ENCODE assay signal across 17 cellular contexts in genomic region chr1:58749646-58750045, GRCh38. TPM values are rescaled to one million over a fixed set of nuclear protein-coding genes. Genes with fewer than 3 reads are reported as not detected.
DNase-seq lines count a peak whose midpoint lies in the region; ATAC-seq, FAIRE-seq and TF ChIP-seq lines count a peak whose summit lies in the region.
"Had no signal": no experiment of that assay in that cellular context is flagged by ENCODE, and none has a peak within 500 bp of the region (broad histone marks: within the 10 kb centered on the region; RNA-seq: fewer than 3 reads in every experiment).

No MANE protein-coding gene starts in this region.

- ATAC-seq in GM23338: no peak
- ATAC-seq in natural killer cell: peak in 2 of 3 donors; percentile 27 to 40
- ATAC-seq in HG02610 (IDR thresholded peaks at IDR 0.05; ENCODE audit: unreplicated experiment): no peak
- ATAC-seq: HCT116 had no signal

- H3K9me3 ChIP-seq in Loucy (ENCODE audit: insufficient read depth, low read depth, low read length): no peaks in the 10 kb centered on the region
- H3K9me3 ChIP-seq in endothelial cell of umbilical vein (replicated peaks; ENCODE audit: control insufficient read depth, insufficient read depth, low read length): no peaks in the 10 kb centered on the region
- H3K9me3 ChIP-seq in SJCRH30 (replicated peaks): 0 out of 2 replicates have a peak, but pooled peaks cover 7% of the 10 kb centered on the region
- H3K9me3 ChIP-seq: BLaER1, Caco-2 had no signal

- peak; percentile 54 for FAIRE-seq in endothelial cell of umbilical vein (lab: Jason Lieb, UNC)

- no peaks in the 10 kb centered on the region for H3K9me1 ChIP-seq in endothelial cell of umbilical vein (replicated peaks; ENCODE audit: control insufficient read depth, extremely low read depth, insufficient read depth, low read length)

- H3K4me1 Mint-ChIP-seq in GM23338: peaks cover 11% of the 10 kb centered on the region
- peaks cover 69% of the 10 kb centered on the region in 2 donors for H3K4me1 Mint-ChIP-seq in natural killer cell

- POLR2A ChIA-PET in endothelial cell of umbilical vein (lab: Charles Lee): no interaction called here

- no peaks in the 10 kb centered on the region for H4K20me1 ChIP-seq in GM23338 (replicated peaks; ENCODE audit: insufficient read depth)
- H4K20me1 ChIP-seq in Loucy (ENCODE audit: insufficient read depth, low read length, poor library complexity, severe bottlenecking): no peaks in the 10 kb centered on the region
- H4K20me1 ChIP-seq in endothelial cell of umbilical vein (replicated peaks; ENCODE audit: control insufficient read depth, extremely low read depth, insufficient read depth, low read length): no peaks in the 10 kb centered on the region
- H4K20me1 ChIP-seq: BLaER1 had no signal

- H3K27me3 ChIP-seq in GM23338 (ENCODE audit: insufficient read depth) (no peaks in the 10 kb centered on the region), Loucy (ENCODE audit: insufficient read depth, low read length, poor library complexity, severe bottlenecking) (no peaks in the 10 kb centered on the region), endothelial cell of umbilical vein (ENCODE audit: control insufficient read depth in 2 of 2, insufficient read depth in 2 of 2, low read length in 2 of 2) (no peaks in the 10 kb centered on the region), SJCRH30 (no peaks in the 10 kb centered on the region)
- H3K27me3 ChIP-seq: BLaER1 had no signal

- H3K4me1 ChIP-seq in GM23338 (ENCODE audit: insufficient read depth) (peaks cover 13% of the 10 kb centered on the region), Loucy (ENCODE audit: insufficient read depth, low read length, poor library complexity, severe bottlenecking) (peaks cover 63% of the 10 kb centered on the region), endothelial cell of umbilical vein (ENCODE audit: control insufficient read depth, extremely low read depth, insufficient read depth, low read length) (peaks cover 35% of the 10 kb centered on the region), SJCRH30 (peaks cover 5% of the 10 kb centered on the region; the same call in 1 of the 2 replicates)
- H3K4me1 ChIP-seq: Caco-2 had no signal

- no peaks in the 10 kb centered on the region for H3F3A ChIP-seq in GM23338 (replicated peaks; ENCODE audit: low read depth)
- H3F3A ChIP-seq in Loucy (ENCODE audit: low read depth): peaks cover 7% of the 10 kb centered on the region; the same call in 1 of the 2 replicates

- BruUV-seq in endothelial cell of umbilical vein (replicated peaks; lab: Mats Ljungman, UMichigan): no TSS peak

- no peak overlapping the region for H3K27ac Mint-ChIP-seq in GM23338
- H3K27ac Mint-ChIP-seq in natural killer cell: peak overlapping the region in 1 of 2 donors; percentile 76
- H3K27ac Mint-ChIP-seq: CD8-positive, alpha-beta memory T cell had no signal

- dilution Hi-C loops in endothelial cell of umbilical vein (cut with MboI; ENCODE audit: extremely low pct_ligation_motif_present, low sequenced_read_pairs): no loop called here

- peaks cover 10% of the 10 kb centered on the region; the same call in 1 of the 2 replicates for H3K9me2 ChIP-seq in GM23338 (ENCODE audit: insufficient read depth)
- no peaks in the 10 kb centered on the region for H3K9me2 ChIP-seq in Loucy (replicated peaks; ENCODE audit: low read depth, low read length)

- no peak overlapping the region for H3K27ac ChIP-seq in GM23338 (ENCODE audit: low read depth)
- no peak overlapping the region for H3K27ac ChIP-seq in endothelial cell of umbilical vein (ENCODE audit: insufficient read depth, low read depth, low read length)
- H3K27ac ChIP-seq in substantia nigra (ENCODE audit: low read depth, low read length, poor library complexity, severe bottlenecking): no peak overlapping the region
- H3K27ac ChIP-seq in SJCRH30: no peak overlapping the region
- H3K27ac ChIP-seq: BLaER1, HL-60 had no signal

- H3K9me3 Mint-ChIP-seq in GM23338 (no peaks in the 10 kb centered on the region), natural killer cell (no peaks in the 10 kb centered on the region)
- H3K9me3 Mint-ChIP-seq: CD8-positive, alpha-beta memory T cell had no signal

- H3K9ac ChIP-seq in Loucy (ENCODE audit: low read depth, low read length, poor library complexity, severe bottlenecking) (peak overlapping the region; percentile 37), endothelial cell of umbilical vein (replicated peaks; ENCODE audit: extremely low read depth, insufficient read depth, low read length) (no peak overlapping the region)
- H3K9ac ChIP-seq: BLaER1 had no signal

- H3K27me3 Mint-ChIP-seq in GM23338 (ENCODE audit: insufficient read depth, low read depth, poor library complexity) (no peaks in the 10 kb centered on the region), natural killer cell (ENCODE audit: low read depth in 2 of 2) (peaks cover 11 to 15% of the 10 kb centered on the region in 2 donors)

- TF ChIP-seq POLR2A in endothelial cell of umbilical vein (IDR thresholded peaks at IDR 0.05; ENCODE audit: low read depth, low read length): no peak

- H3K36me3 Mint-ChIP-seq in GM23338 (ENCODE audit: low read depth): no peaks in the 10 kb centered on the region
- no peaks in the 10 kb centered on the region for H3K36me3 Mint-ChIP-seq in natural killer cell
- H3K36me3 Mint-ChIP-seq: CD8-positive, alpha-beta memory T cell had no signal

- TF ChIP-seq CTCF in GM23338 (conservative IDR thresholded peaks at IDR 0.05; ENCODE audit: low read depth in 2 of 2): no peak
- TF ChIP-seq CTCF in Loucy (conservative IDR thresholded peaks at IDR 0.05; ENCODE audit: low read length): no peak
- no peak for TF ChIP-seq CTCF in endothelial cell of umbilical vein (IDR thresholded peaks at IDR 0.05; ENCODE audit: extremely low read depth in 1 of 2, insufficient read depth in 1 of 2, low read depth in 1 of 2, low read length in 2 of 2)
- no peak for TF ChIP-seq CTCF in natural killer cell (IDR thresholded peaks at IDR 0.05)

- H3K4me3 Mint-ChIP-seq in GM23338 (no peak overlapping the region), natural killer cell (peak overlapping the region; percentile 62)
- H3K4me3 Mint-ChIP-seq: CD8-positive, alpha-beta memory T cell had no signal

- no peaks in the 10 kb centered on the region for H3K79me2 ChIP-seq in GM23338 (replicated peaks; ENCODE audit: insufficient read depth)
- H3K79me2 ChIP-seq in Loucy (ENCODE audit: insufficient read depth, low read length): no peaks in the 10 kb centered on the region
- no peaks in the 10 kb centered on the region for H3K79me2 ChIP-seq in endothelial cell of umbilical vein (ENCODE audit: control insufficient read depth, insufficient read depth, low read length)

- H3K36me3 ChIP-seq in GM23338 (ENCODE audit: insufficient read depth) (no peaks in the 10 kb centered on the region), Loucy (ENCODE audit: insufficient read depth, low read length) (no peaks in the 10 kb centered on the region), endothelial cell of umbilical vein (ENCODE audit: control insufficient read depth in 2 of 2, extremely low read depth in 1 of 2, insufficient read depth in 2 of 2, low read length in 2 of 2) (no peaks in the 10 kb centered on the region), SJCRH30 (no peaks in the 10 kb centered on the region)
- H3K36me3 ChIP-seq: BLaER1 had no signal

- H3K4me2 ChIP-seq in GM23338: no peak overlapping the region
- H3K4me2 ChIP-seq in Loucy (ENCODE audit: low read depth, low read length, poor library complexity, severe bottlenecking): peak overlapping the region; percentile 22
- H3K4me2 ChIP-seq in endothelial cell of umbilical vein (ENCODE audit: insufficient read depth, low read length): no peak overlapping the region
- H3K4me2 ChIP-seq: BLaER1 had no signal

- DNase-seq in GM23338 (ENCODE audit: low spot score): no peak
- DNase-seq in endothelial cell of umbilical vein (ENCODE audit: low read depth, low spot score): no peak
- DNase-seq in natural killer cell: no peak
- DNase-seq in substantia nigra (lab: John Stamatoyannopoulos, UW): no peak
- no peak for DNase-seq in SJCRH30
- DNase-seq in hippocampal formation (lab: John Stamatoyannopoulos, UW): no peak
- DNase-seq: 8988T; AML-193; Caco-2; CD8-positive, alpha-beta memory T cell; DMS53; GF-D8 had no signal

- H3K4me3 ChIP-seq in GM23338: no peak overlapping the region
- no peak overlapping the region for H3K4me3 ChIP-seq in Loucy (ENCODE audit: low read length, poor library complexity, severe bottlenecking)
- no peak overlapping the region for H3K4me3 ChIP-seq in endothelial cell of umbilical vein (replicated peaks in 1 of 3; ENCODE audit: insufficient read depth in 1 of 3, low read depth in 1 of 3, low read length in 3 of 3)
- H3K4me3 ChIP-seq in SJCRH30: no peak overlapping the region
- H3K4me3 ChIP-seq: BLaER1 had no signal

- CTCF ChIA-PET in endothelial cell of umbilical vein (lab: Charles Lee): interaction anchor here (1.7 to 3.0 kb wide), 2 partner anchors 13 to 23 kb away, joined by 5 to 9 read pairs; no protein-coding TSS in a partner anchor

- intact Hi-C loops in endothelial cell of umbilical vein (cut with micrococcal nuclease) (no loop called here), natural killer cell (cut with micrococcal nuclease) (loop anchor here (10.0 kb wide), 1 partner anchor 545 kb away; the partner anchor contains the start of gene FGGY)

- peak overlapping the region; percentile 52; the same call in 1 of the 2 replicates for H2AFZ ChIP-seq in GM23338
- H2AFZ ChIP-seq in Loucy (ENCODE audit: low read length): peak overlapping the region; percentile 69
- H2AFZ ChIP-seq in endothelial cell of umbilical vein (ENCODE audit: low read depth, low read length): peak overlapping the region; percentile 6

RNA-seq across cellular contexts. Expression of gene JUN, which starts 34.2 kb away (rescaled TPM):
- total RNA-seq in GM23338 (2014; rRNA removed; shearing (Covaris generic)): 21.6 and 28.5 TPM in 2 replicates
- 19.6 and 23.3 TPM in 2 replicates for polyA plus RNA-seq in GM23338 (2016; fragmentation: Nextera tagmentation; extraction: Ambion mirVana)
- 81.1 and 88.3 TPM in 2 replicates for total RNA-seq in endothelial cell of umbilical vein
- 80.0 and 89.3 TPM in 2 replicates for polyA plus RNA-seq in endothelial cell of umbilical vein
- polyA plus RNA-seq in endothelial cell of umbilical vein (2011; cell fraction: cytosol; rRNA removed): 57.8 and 84.1 TPM in 2 replicates
- 130 and 140 TPM in 2 replicates for polyA plus RNA-seq in endothelial cell of umbilical vein (2011; cell fraction: nucleus; rRNA removed)
- polyA plus RNA-seq in endothelial cell of umbilical vein (2012): 67.6 and 99.1 TPM in 2 replicates
- polyA minus RNA-seq in endothelial cell of umbilical vein: 50.1 and 61.0 TPM in 2 replicates
- polyA minus RNA-seq in endothelial cell of umbilical vein (2011; cell fraction: cytosol; rRNA and poly(A)+ RNA removed): 12.2 TPM
- polyA minus RNA-seq in endothelial cell of umbilical vein (2011; cell fraction: nucleus; rRNA and poly(A)+ RNA removed): 92.9 and 191 TPM in 2 replicates
- 1,000 to 10,000 TPM; 1,209 to 1,942 (median 1,808) TPM for total RNA-seq in natural killer cell
- 92.2 and 96.2 TPM in 2 replicates for total RNA-seq in SJCRH30 (2014; rRNA removed; shearing (Covaris generic))

RNA-seq across cellular contexts. Expression of gene MYSM1, which starts 49.8 kb away (rescaled TPM):
- 109 and 126 TPM in 2 replicates for total RNA-seq in GM23338 (2014; rRNA removed; shearing (Covaris generic))
- 66.0 and 70.3 TPM in 2 replicates for polyA plus RNA-seq in GM23338 (2016; fragmentation: Nextera tagmentation; extraction: Ambion mirVana)
- 31.8 and 36.5 TPM in 2 replicates for total RNA-seq in endothelial cell of umbilical vein
- polyA plus RNA-seq in endothelial cell of umbilical vein: 5.7 and 8.2 TPM in 2 replicates
- polyA plus RNA-seq in endothelial cell of umbilical vein (2011; cell fraction: cytosol; rRNA removed): 2.9 and 3.4 TPM in 2 replicates
- 38.0 and 50.2 TPM in 2 replicates for polyA plus RNA-seq in endothelial cell of umbilical vein (2011; cell fraction: nucleus; rRNA removed)
- 9.0 and 15.2 TPM in 2 replicates for polyA plus RNA-seq in endothelial cell of umbilical vein (2012)
- 17.0 and 17.3 TPM in 2 replicates for polyA minus RNA-seq in endothelial cell of umbilical vein
- polyA minus RNA-seq in endothelial cell of umbilical vein (2011; cell fraction: cytosol; rRNA and poly(A)+ RNA removed): 2.3 TPM
- 37.4 and 47.6 TPM in 2 replicates for polyA minus RNA-seq in endothelial cell of umbilical vein (2011; cell fraction: nucleus; rRNA and poly(A)+ RNA removed)
- 10 to 100 TPM; 73.1 to 77.9 (median 76.0) TPM for total RNA-seq in natural killer cell
- 30.5 and 37.3 TPM in 2 replicates for total RNA-seq in SJCRH30 (2014; rRNA removed; shearing (Covaris generic))

Comparison
In these comparisons a context has a peak if more than half of its experiments do, and no peak if none do; other contexts are left out.
1. ATAC-seq: peak in natural killer cell (2 of 3); none in GM23338 (single experiment) and HG02610 (single experiment).
2. H2AFZ ChIP-seq: peak in every context shown above with its lines; median percentile 69 in Loucy; 52 in GM23338; 6 in endothelial cell of umbilical vein.
3. RNA of gene JUN, which starts 34.2 kb away (total RNA-seq): 1,209 to 1,942 TPM in natural killer cell; 92.2 to 96.2 TPM in SJCRH30, 81.1 to 88.3 TPM in endothelial cell of umbilical vein and 21.6 to 28.5 TPM in GM23338; every median in the first group is over 10 times any median in the second.